In genomic region chr13:112699318-112699918, GRCh38 we compare ENCODE assay signal across 21 cellular contexts. TPM values are rescaled to one million over a fixed set of nuclear protein-coding genes. Genes with fewer than 3 reads are reported as not detected.
DNase-seq lines count a peak whose midpoint lies in the region; ATAC-seq, FAIRE-seq and TF ChIP-seq lines count a peak whose summit lies in the region.
"Had no signal": no experiment of that assay in that cellular context is flagged by ENCODE, and none has a peak within 500 bp of the region (broad histone marks: within the 10 kb centered on the region; RNA-seq: fewer than 3 reads in every experiment).

No MANE protein-coding gene starts in this region.

- intact Hi-C loops in psoas muscle (cut with DNase I), result no loop called here

- H3K9me3 ChIP-seq in hepatocyte (ENCODE audit: low read depth) (no peaks in the 10 kb centered on the region), psoas muscle (no peaks in the 10 kb centered on the region)
- H3K9me3 ChIP-seq: neutrophil, upper lobe of right lung had no signal

- H3K4me3 ChIP-seq in hepatocyte (no peak overlapping the region), psoas muscle (no peak overlapping the region)
- H3K4me3 ChIP-seq: upper lobe of right lung had no signal

- H3K79me2 ChIP-seq in hepatocyte, result peaks cover 97% of the 10 kb centered on the region

- H3K36me3 ChIP-seq in hepatocyte (replicated peaks; ENCODE audit: insufficient read depth, low read depth) (no peaks in the 10 kb centered on the region), psoas muscle (ENCODE audit: insufficient read depth in 1 of 2, low read depth in 1 of 2) (no peaks in the 10 kb centered on the region)

- ATAC-seq in activated T-cell treated with anti-CD3 and anti-CD28 coated beads, Interleukin-2, amount 50 U/mL, for 72 hours (replicated peaks in 1 of 2), result no peak
- peak; percentile 37 to 69 (median 62) for ATAC-seq in psoas muscle
- ATAC-seq in HG02840 (IDR thresholded peaks at IDR 0.05; ENCODE audit: low FRiP score, unreplicated experiment), result no peak

- no peak overlapping the region for H3K4me2 ChIP-seq in hepatocyte

- H3K27ac Mint-ChIP-seq in activated T-cell treated with anti-CD3 and anti-CD28 coated beads, Interleukin-2, amount 50 U/mL, for 72 hours, result peak overlapping the region; percentile 38
- H3K27ac Mint-ChIP-seq: activated CD4-positive, alpha-beta memory T cell treated with anti-CD3 and anti-CD28 coated beads for 36 hours; HFFc6 had no signal

- no peak for TF ChIP-seq CTCF in hepatocyte (IDR thresholded peaks at IDR 0.05; ENCODE audit: poor library complexity)
- TF ChIP-seq CTCF in psoas muscle (IDR thresholded peaks at IDR 0.05), result no peak

- H3K4me1 Mint-ChIP-seq in activated T-cell treated with anti-CD3 and anti-CD28 coated beads, Interleukin-2, amount 50 U/mL, for 72 hours (ENCODE audit: low read depth), result peaks cover 34% of the 10 kb centered on the region

- 61% methylated on average over 13 of the region's 13 CpGs for WGBS in hepatocyte (ENCODE audit: low lambda C conversion rate, missing lambda C conversion rate)
- WGBS in psoas muscle, 3 donors, result 40 to 56% (median 42%) methylated on average over 13 of the region's 13 CpGs

- H3K27ac ChIP-seq in hepatocyte (peak overlapping the region; percentile 2), psoas muscle (no peak overlapping the region)
- H3K27ac ChIP-seq: neutrophil had no signal

- H3K9me3 Mint-ChIP-seq in activated T-cell treated with anti-CD3 and anti-CD28 coated beads, Interleukin-2, amount 50 U/mL, for 72 hours, result no peaks in the 10 kb centered on the region
- H3K9me3 Mint-ChIP-seq: activated CD4-positive, alpha-beta memory T cell treated with anti-CD3 and anti-CD28 coated beads for 36 hours; HFFc6 had no signal

- FAIRE-seq in frontal cortex (lab: Jason Lieb, UNC), result no peak
- FAIRE-seq: GM12891 had no signal

- no peaks in the 10 kb centered on the region for H3K27me3 ChIP-seq in hepatocyte
- H3K27me3 ChIP-seq in psoas muscle (ENCODE audit: insufficient read depth in 3 of 3, low read length in 2 of 3), result no peaks in the 10 kb centered on the region
- H3K27me3 ChIP-seq: neutrophil, upper lobe of right lung had no signal

- H3K27me3 Mint-ChIP-seq in activated T-cell treated with anti-CD3 and anti-CD28 coated beads, Interleukin-2, amount 50 U/mL, for 72 hours (ENCODE audit: low read depth), result no peaks in the 10 kb centered on the region
- H3K27me3 Mint-ChIP-seq: activated CD4-positive, alpha-beta memory T cell treated with anti-CD3 and anti-CD28 coated beads for 36 hours had no signal

- peaks cover 29% of the 10 kb centered on the region for H3K4me1 ChIP-seq in hepatocyte (ENCODE audit: insufficient read depth)
- H3K4me1 ChIP-seq in psoas muscle, result peaks cover 25% of the 10 kb centered on the region

- H3K4me3 Mint-ChIP-seq in activated T-cell treated with anti-CD3 and anti-CD28 coated beads, Interleukin-2, amount 50 U/mL, for 72 hours, result no peak overlapping the region
- H3K4me3 Mint-ChIP-seq: activated CD4-positive, alpha-beta memory T cell treated with anti-CD3 and anti-CD28 coated beads for 36 hours; HFFc6 had no signal

- H4K20me1 ChIP-seq in hepatocyte (ENCODE audit: insufficient read depth, poor library complexity, severe bottlenecking), result peaks cover 15% of the 10 kb centered on the region

- H3K36me3 Mint-ChIP-seq in activated T-cell treated with anti-CD3 and anti-CD28 coated beads, Interleukin-2, amount 50 U/mL, for 72 hours (ENCODE audit: insufficient read depth in 2 of 2), result peaks cover 0 to 1% of the 10 kb centered on the region in 2 donors
- H3K36me3 Mint-ChIP-seq: activated CD4-positive, alpha-beta memory T cell treated with anti-CD3 and anti-CD28 coated beads for 36 hours had no signal

- H2AFZ ChIP-seq in hepatocyte, result no peak overlapping the region

- DNase-seq in activated T-cell treated with anti-CD3 and anti-CD28 coated beads, Interleukin-2, amount 50 U/mL, for 72 hours, result no peak
- DNase-seq in activated T-cell treated with anti-CD3 and anti-CD28 coated beads, Interleukin-2, amount 50 U/mL, for 1 hour, result no peak
- peak; percentile 20 for DNase-seq in OCI-M1 (lab: John Stamatoyannopoulos, UW)
- DNase-seq in hepatocyte (ENCODE audit: low spot score), result no peak
- peak in 1 of 2 donors; percentile 39 for DNase-seq in psoas muscle
- DNase-seq in MV-4-11 (lab: John Stamatoyannopoulos, UW), result no peak
- no peak for DNase-seq in frontal cortex (ENCODE audit: low spot score in 2 of 2)
- DNase-seq: activated CD4-positive, alpha-beta memory T cell treated with anti-CD3 and anti-CD28 coated beads for 36 hours; activated naive CD4-positive, alpha-beta T cell treated with Interleukin-2 at 50 U/mL for 16 hours; amniotic stem cell; COR-L47; dermis blood vessel endothelial cell; DMS79 treated with DMSO at 0.1 percent for 48 hours; HFFc6; NCI-H2029; NCI-H510A treated with DMSO at 0.1 percent for 48 hours; SW 1271; upper lobe of right lung had no signal

- no peaks in the 10 kb centered on the region for H3K9me2 ChIP-seq in hepatocyte (replicated peaks; ENCODE audit: insufficient read depth)

RNA-seq across cellular contexts. Expression of gene ATP11A, which starts 9.6 kb away (rescaled TPM):
- 10 to 100 TPM; 33.8 to 41.0 TPM for total RNA-seq in activated T-cell treated with anti-CD3 and anti-CD28 coated beads, Interleukin-2, amount 50 U/mL, for 72 hours
- total RNA-seq in hepatocyte, result 21.9 and 30.8 TPM in 2 replicates
- polyA plus RNA-seq in hepatocyte, result 28.7 and 38.2 TPM in 2 replicates
- 10 to 100 TPM; 26.4 to 48.6 (median 28.7) TPM for total RNA-seq in psoas muscle
- polyA plus RNA-seq in psoas muscle, result 10 to 100 TPM in 1 of 3 donors, 1 to 10 TPM in 2; 3.9 to 15.1 (median 5.6) TPM
- 6.9 TPM for total RNA-seq in frontal cortex

Comparison
In these comparisons a context has a peak if more than half of its experiments do, and no peak if none do; other contexts are left out.
1. ATAC-seq: peak in psoas muscle (4 of 4); none in activated T-cell treated with anti-CD3 and anti-CD28 coated beads, Interleukin-2, amount 50 U/mL, for 72 hours (0 of 2) and HG02840 (single experiment).